In genomic region chr1:5651027-5651410, GRCh38 we compare ENCODE assay signal across 29 cellular contexts.
"Had no signal": no experiment of that assay in that cellular context is flagged by ENCODE, and none has a peak within 500 bp of the region (broad histone marks: within the 10 kb centered on the region; RNA-seq: fewer than 3 reads in every experiment).

No MANE protein-coding gene starts in this region.

- H3K4me1 Mint-ChIP-seq: activated CD4-positive, alpha-beta T cell treated with anti-CD3 and anti-CD28 coated beads for 36 hours; activated CD4-positive, alpha-beta T cell treated with anti-CD3 and anti-CD28 coated beads, Interleukin-2, amount 10 ng/mL, durations not matched to agents 24 days and 14 days; activated naive CD4-positive, alpha-beta T cell treated with anti-CD3 and anti-CD28 coated beads, Interleukin-2, amount 50 U/mL, for 24 hours had no signal

- H3K36me3 Mint-ChIP-seq: activated CD4-positive, alpha-beta memory T cell treated with anti-CD3 and anti-CD28 coated beads for 36 hours; activated CD8-positive, alpha-beta memory T cell treated with anti-CD3 and anti-CD28 coated beads, Interleukin-2, amount 10 ng/mL, durations not matched to agents 7 days and 5 days; activated naive CD8-positive, alpha-beta T cell treated with anti-CD3 and anti-CD28 coated beads for 36 hours had no signal

- H3K9me3 ChIP-seq: adrenal gland, body of pancreas, colonic mucosa, gastrocnemius medialis had no signal

- H3K27me3 ChIP-seq: foreskin keratinocyte, gastrocnemius medialis had no signal

- H3K36me3 ChIP-seq: adrenal gland, colonic mucosa, esophagus muscularis mucosa, gastrocnemius medialis, heart right ventricle had no signal

- H3K27ac Mint-ChIP-seq: activated CD4-positive, alpha-beta memory T cell treated with anti-CD3 and anti-CD28 coated beads for 36 hours; activated CD4-positive, alpha-beta T cell treated with anti-CD3 and anti-CD28 coated beads for 36 hours; activated CD4-positive, alpha-beta T cell treated with anti-CD3 and anti-CD28 coated beads, Interleukin-2, amount 10 ng/mL, durations not matched to agents 24 days and 14 days; activated CD8-positive, alpha-beta memory T cell treated with anti-CD3 and anti-CD28 coated beads, Interleukin-2, amount 10 ng/mL, durations not matched to agents 7 days and 5 days; activated CD8-positive, alpha-beta T cell treated with anti-CD3 and anti-CD28 coated beads, Interleukin-2, amount 10 ng/mL, durations not matched to agents 7 days and 5 days; activated naive CD4-positive, alpha-beta T cell treated with anti-CD3 and anti-CD28 coated beads for 36 hours; activated naive CD4-positive, alpha-beta T cell treated with anti-CD3 and anti-CD28 coated beads, Interleukin-2, amount 50 U/mL, for 24 hours; activated naive CD8-positive, alpha-beta T cell treated with anti-CD3 and anti-CD28 coated beads for 36 hours; activated naive CD8-positive, alpha-beta T cell treated with anti-CD3 and anti-CD28 coated beads, Interleukin-2, amount 50 U/mL, for 24 hours; activated T-helper 1 cell treated with anti-CD3 and anti-CD28 coated beads, Interleukin-12 subunit alpha, Interleukin-12 subunit beta, Interleukin-2, Interleukin-4 antibody, amounts not matched to agents 30 ng/mL and 10 ng/mL and 1 ng/mL, durations not matched to agents 14 hours and 24 hours and 36 hours; activated T-helper 2 cell treated with anti-CD3 and anti-CD28 coated beads, Interferon-gamma antibody, Interleukin-2, Interleukin-4, amounts not matched to agents 10 μg/mL and 5 μg/mL and 100 μg/mL, durations not matched to agents 14 hours and 24 hours and 36 hours had no signal

- H3K4me3 Mint-ChIP-seq: activated CD4-positive, alpha-beta memory T cell treated with anti-CD3 and anti-CD28 coated beads for 36 hours; activated CD4-positive, alpha-beta T cell treated with anti-CD3 and anti-CD28 coated beads for 36 hours; activated CD4-positive, alpha-beta T cell treated with anti-CD3 and anti-CD28 coated beads, Interleukin-2, amount 10 ng/mL, durations not matched to agents 24 days and 14 days; activated CD8-positive, alpha-beta memory T cell treated with anti-CD3 and anti-CD28 coated beads, Interleukin-2, amount 10 ng/mL, durations not matched to agents 7 days and 5 days; activated CD8-positive, alpha-beta T cell treated with anti-CD3 and anti-CD28 coated beads, Interleukin-2, amount 10 ng/mL, durations not matched to agents 7 days and 5 days; activated naive CD4-positive, alpha-beta T cell treated with anti-CD3 and anti-CD28 coated beads for 36 hours; activated naive CD4-positive, alpha-beta T cell treated with anti-CD3 and anti-CD28 coated beads, Interleukin-2, amount 50 U/mL, for 24 hours; activated naive CD8-positive, alpha-beta T cell treated with anti-CD3 and anti-CD28 coated beads for 36 hours; activated naive CD8-positive, alpha-beta T cell treated with anti-CD3 and anti-CD28 coated beads, Interleukin-2, amount 50 U/mL, for 24 hours; activated T-helper 1 cell treated with anti-CD3 and anti-CD28 coated beads, Interleukin-12 subunit alpha, Interleukin-12 subunit beta, Interleukin-2, Interleukin-4 antibody, amounts not matched to agents 30 ng/mL and 10 ng/mL and 1 ng/mL, durations not matched to agents 14 hours and 24 hours and 36 hours had no signal

- H3K4me3 ChIP-seq: adrenal gland, body of pancreas, colonic mucosa, esophagus muscularis mucosa, gastrocnemius medialis, heart right ventricle had no signal

- ATAC-seq: activated CD4-positive, alpha-beta T cell treated with anti-CD3 and anti-CD28 coated beads for 36 hours; activated CD8-positive, alpha-beta memory T cell treated with anti-CD3 and anti-CD28 coated beads, Interleukin-2, amount 10 ng/mL, durations not matched to agents 7 days and 5 days; activated CD8-positive, alpha-beta T cell treated with anti-CD3 and anti-CD28 coated beads, Interleukin-2, amount 10 ng/mL, durations not matched to agents 7 days and 5 days; activated naive CD8-positive, alpha-beta T cell treated with anti-CD3 and anti-CD28 coated beads, Interleukin-2, amount 50 U/mL, for 24 hours; body of pancreas; gastrocnemius medialis; heart right ventricle had no signal

- H3K4me1 ChIP-seq: colonic mucosa, gastrocnemius medialis, heart right ventricle had no signal

- H3K27ac ChIP-seq: body of pancreas, colonic mucosa, esophagus muscularis mucosa, foreskin keratinocyte, gastrocnemius medialis, heart right ventricle had no signal

- DNase-seq: activated CD4-positive, alpha-beta memory T cell treated with anti-CD3 and anti-CD28 coated beads for 36 hours; activated CD4-positive, alpha-beta T cell treated with anti-CD3 and anti-CD28 coated beads for 36 hours; activated CD4-positive, alpha-beta T cell treated with anti-CD3 and anti-CD28 coated beads, Interleukin-2, amount 10 ng/mL, durations not matched to agents 24 days and 14 days; activated CD4-positive, CD25-positive, alpha-beta regulatory T cell; activated CD4-positive, CD25-positive, alpha-beta regulatory T cell treated with anti-CD3 and anti-CD28 coated beads, Interleukin-2, amount 50 U/mL, for 72 hours; activated CD8-positive, alpha-beta memory T cell treated with anti-CD3 and anti-CD28 coated beads, Interleukin-2, amount 10 ng/mL, durations not matched to agents 7 days and 5 days; activated CD8-positive, alpha-beta memory T cell treated with anti-CD3 and anti-CD28 coated beads, Interleukin-2, amount 50 U/mL, for 4 hours; activated CD8-positive, alpha-beta T cell treated with anti-CD3 and anti-CD28 coated beads, Interleukin-2, amount 10 ng/mL, durations not matched to agents 7 days and 5 days; activated effector memory CD4-positive, alpha-beta T cell treated with anti-CD3 and anti-CD28 coated beads, Interleukin-2, amount 50 U/mL, for 16 hours; activated naive CD4-positive, alpha-beta T cell treated with anti-CD3 and anti-CD28 coated beads for 36 hours; activated naive CD8-positive, alpha-beta T cell treated with anti-CD3 and anti-CD28 coated beads for 36 hours; activated naive CD8-positive, alpha-beta T cell treated with anti-CD3 and anti-CD28 coated beads, Interleukin-2, amount 50 U/mL, for 24 hours; activated T-cell treated with anti-CD3 and anti-CD28 coated beads, Interleukin-2, amount 50 U/mL, for 1 hour; amygdala; body of pancreas; caudate nucleus; cerebellar nuclear complex; colonic mucosa; effector memory CD4-positive, alpha-beta T cell; erythroblast; foreskin keratinocyte; gastrocnemius medialis; heart right ventricle; T-helper 2 cell had no signal
